Comparison of ENCODE assay signal across 13 cellular contexts in the genomic region with DNA sequence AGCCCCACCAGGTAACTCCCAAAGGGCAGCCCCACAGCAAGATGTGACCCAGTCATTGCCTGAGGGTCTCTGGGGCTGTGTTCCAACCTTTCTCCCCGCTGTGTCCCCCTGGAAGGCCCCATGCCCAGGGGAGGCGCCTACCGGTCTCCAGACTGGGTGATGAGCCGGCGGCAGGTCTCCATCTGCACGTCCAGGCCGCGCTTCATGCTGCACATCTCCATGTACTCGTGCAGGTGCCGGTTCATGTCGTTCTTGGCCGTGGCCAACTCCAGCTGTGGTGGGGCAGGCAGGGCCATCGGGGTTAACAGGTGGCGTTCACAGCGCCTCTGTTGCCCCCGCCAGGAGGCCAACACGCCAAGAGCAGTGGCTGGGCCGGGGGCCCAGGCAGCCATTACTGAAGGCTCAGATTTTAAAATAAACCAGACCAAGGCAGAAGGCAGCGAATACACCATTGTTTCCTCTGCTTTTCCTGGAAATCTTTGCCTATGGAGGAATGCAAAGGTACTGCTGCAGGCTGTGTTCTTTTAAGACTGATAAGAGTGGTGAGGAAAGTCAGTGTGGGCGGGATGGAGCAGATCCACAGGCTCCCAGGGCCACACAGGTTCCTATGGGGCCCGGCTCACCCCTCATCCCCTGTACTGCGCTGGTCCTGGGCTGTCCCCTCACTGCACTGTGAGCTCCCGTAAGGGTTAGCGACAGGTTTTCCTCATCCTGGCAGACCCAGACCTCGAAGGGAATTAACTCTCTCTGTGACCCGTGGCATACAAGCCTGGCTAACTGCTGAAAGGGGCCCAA. TPM values are rescaled to one million over a fixed set of nuclear protein-coding genes. Genes with fewer than 3 reads are reported as not detected.
DNase-seq lines count a peak whose midpoint lies in the region; ATAC-seq and TF ChIP-seq lines count a peak whose summit lies in the region.
"Had no signal": no experiment of that assay in that cellular context is flagged by ENCODE, and none has a peak within 500 bp of the region (broad histone marks: within the 10 kb centered on the region; RNA-seq: fewer than 3 reads in every experiment).

No MANE protein-coding gene starts in this region.

- no peaks in the 10 kb centered on the region for H3K27me3 Mint-ChIP-seq in activated naive CD4-positive, alpha-beta T cell treated with anti-CD3 and anti-CD28 coated beads, Interleukin-2, amount 50 U/mL, for 24 hours
- peaks cover 4% of the 10 kb centered on the region for H3K27me3 Mint-ChIP-seq in type B pancreatic cell

- no peaks in the 10 kb centered on the region for H3K9me3 Mint-ChIP-seq in activated naive CD4-positive, alpha-beta T cell treated with anti-CD3 and anti-CD28 coated beads, Interleukin-2, amount 50 U/mL, for 24 hours
- H3K9me3 Mint-ChIP-seq in type B pancreatic cell = no peaks in the 10 kb centered on the region

- H3K27ac ChIP-seq in mammary epithelial cell (ENCODE audit: insufficient read depth, low read depth, low read length) = peak overlapping the region; percentile 64

- peaks cover 42% of the 10 kb centered on the region for H3K4me1 Mint-ChIP-seq in activated naive CD4-positive, alpha-beta T cell treated with anti-CD3 and anti-CD28 coated beads, Interleukin-2, amount 50 U/mL, for 24 hours
- H3K4me1 Mint-ChIP-seq in type B pancreatic cell (ENCODE audit: unreplicated experiment) = peaks cover 37% of the 10 kb centered on the region

- H3K36me3 ChIP-seq in mammary epithelial cell (ENCODE audit: insufficient read depth, low read length) (peaks cover 9% of the 10 kb centered on the region), mucosa of stomach (ENCODE audit: control insufficient read depth, insufficient read depth, low read length) (peaks cover 22% of the 10 kb centered on the region)

- in situ Hi-C loops in mammary epithelial cell (cut with MboI; ENCODE audit: low sequenced_read_pairs in 2 of 2) = loop anchor here (10.0 kb wide), 1 partner anchor 117 kb away; no protein-coding TSS in a partner anchor

- H3K4me3 ChIP-seq in mammary epithelial cell (replicated peaks in 1 of 3; ENCODE audit: insufficient read depth in 1 of 3, low read depth in 2 of 3, low read length in 3 of 3) (no peak overlapping the region), mucosa of stomach (ENCODE audit: low read length) (no peak overlapping the region)

- WGBS in mammary epithelial cell (ENCODE audit: low coverage, missing lambda C conversion rate) = 95% methylated on average over 23 of the region's 26 CpGs

- H3K9me3 ChIP-seq in mammary epithelial cell (replicated peaks; ENCODE audit: insufficient read depth, low read length) = no peaks in the 10 kb centered on the region
- no peaks in the 10 kb centered on the region for H3K9me3 ChIP-seq in mucosa of stomach (ENCODE audit: control insufficient read depth, low read length)
- H3K9me3 ChIP-seq: BE2C had no signal

- H3K4me1 ChIP-seq in mammary epithelial cell (ENCODE audit: insufficient read depth, low read length) (peaks cover 37% of the 10 kb centered on the region), mucosa of stomach (ENCODE audit: control insufficient read depth, insufficient read depth, low read length) (peaks cover 48% of the 10 kb centered on the region)

- no peak overlapping the region for H3K4me2 ChIP-seq in mammary epithelial cell (ENCODE audit: insufficient read depth, low read depth, low read length)

- dilution Hi-C loops in mammary epithelial cell (cut with HindIII; ENCODE audit: low sequenced_read_pairs) = no loop called here

- no peak for DNase-seq in activated naive CD4-positive, alpha-beta T cell treated with Interleukin-2 at 50 U/mL for 16 hours
- DNase-seq in mammary epithelial cell = no peak
- DNase-seq in type B pancreatic cell (ENCODE audit: extremely low spot score, unreplicated experiment) = no peak
- DNase-seq in NCI-H1105 treated with DMSO at 0.1 percent for 48 hours (lab: John Stamatoyannopoulos, UW) = no peak
- DNase-seq: BE2C; NCI-H2029; SIG-M5; stimulated activated CD4-positive, alpha-beta T cell treated with anti-CD3 and anti-CD28 coated beads, Interleukin-1b, Interleukin-23, amount 100 ng/mL, for 48 hours had no signal

- TF ChIP-seq CTCF in mammary epithelial cell (conservative IDR thresholded peaks at IDR 0.05 in 1 of 2, IDR thresholded peaks at IDR 0.05 in 1 of 2; ENCODE audit: extremely low read depth in 1 of 2, insufficient read depth in 1 of 2, low read depth in 1 of 2, low read length in 2 of 2) = no peak
- no peak for TF ChIP-seq CTCF in type B pancreatic cell (conservative IDR thresholded peaks at IDR 0.05)

- peaks cover 10% of the 10 kb centered on the region for H3K36me3 Mint-ChIP-seq in activated naive CD4-positive, alpha-beta T cell treated with anti-CD3 and anti-CD28 coated beads, Interleukin-2, amount 50 U/mL, for 24 hours
- H3K36me3 Mint-ChIP-seq in type B pancreatic cell = peaks cover 26% of the 10 kb centered on the region

- intact Hi-C loops in mammary epithelial cell (cut with micrococcal nuclease) = no loop called here

- H3K9ac ChIP-seq in mammary epithelial cell (ENCODE audit: insufficient read depth, low read length) (no peak overlapping the region), mucosa of stomach (ENCODE audit: low read length) (peak overlapping the region; percentile 33)

- no peak overlapping the region for H2AFZ ChIP-seq in mammary epithelial cell (ENCODE audit: low read depth, low read length)
- H2AFZ ChIP-seq: GM23338 had no signal

- peak overlapping the region; percentile 73 for H3K27ac Mint-ChIP-seq in activated naive CD4-positive, alpha-beta T cell treated with anti-CD3 and anti-CD28 coated beads, Interleukin-2, amount 50 U/mL, for 24 hours
- peak overlapping the region; percentile 100 for H3K27ac Mint-ChIP-seq in type B pancreatic cell

- no peaks in the 10 kb centered on the region for H3K27me3 ChIP-seq in mammary epithelial cell (ENCODE audit: insufficient read depth, low read length)
- no peaks in the 10 kb centered on the region for H3K27me3 ChIP-seq in mucosa of stomach (ENCODE audit: control insufficient read depth, insufficient read depth, low read length)
- H3K27me3 ChIP-seq: BE2C had no signal

- CTCF ChIA-PET in mammary epithelial cell (lab: Charles Lee; ENCODE audit: low non-redundant PET) = no interaction called here

- ATAC-seq in HG03108 (IDR thresholded peaks at IDR 0.05; ENCODE audit: unreplicated experiment) (no peak), HG03025 (IDR thresholded peaks at IDR 0.05; ENCODE audit: low FRiP score, unreplicated experiment) (no peak)

- H3K79me2 ChIP-seq in mammary epithelial cell (ENCODE audit: insufficient read depth, low read length) = peaks cover 17% of the 10 kb centered on the region

- peaks cover 7% of the 10 kb centered on the region for H4K20me1 ChIP-seq in mammary epithelial cell (ENCODE audit: insufficient read depth, low read length)

- BruUV-seq in mammary epithelial cell (replicated peaks; lab: Mats Ljungman, UMichigan) = no TSS peak

- H3K4me3 Mint-ChIP-seq in activated naive CD4-positive, alpha-beta T cell treated with anti-CD3 and anti-CD28 coated beads, Interleukin-2, amount 50 U/mL, for 24 hours = no peak overlapping the region
- H3K4me3 Mint-ChIP-seq in type B pancreatic cell = peak overlapping the region; percentile 12

RNA-seq across cellular contexts. Expression of gene GAPDH, which starts 7.3 kb away (rescaled TPM):
- total RNA-seq in mammary epithelial cell (over 10,000 TPM in 1 of 2 donors, 1,000 to 10,000 TPM in 1; 6,493 to 13,434 TPM), type B pancreatic cell (ENCODE audit: low replicate concordance) (2,317 and 5,618 TPM in 2 replicates)
- polyA plus RNA-seq in mammary epithelial cell = 20,785 TPM
- polyA minus RNA-seq in mammary epithelial cell = 16,557 TPM

RNA-seq across cellular contexts. Expression of gene IFFO1, which starts 14.3 kb away (rescaled TPM):
- total RNA-seq in mammary epithelial cell = 1 to 10 TPM; 1.9 to 2.2 TPM
- polyA plus RNA-seq in mammary epithelial cell = 3.0 TPM
- polyA minus RNA-seq in mammary epithelial cell = 0.26 TPM
- 9.1 and 17.5 TPM in 2 replicates for total RNA-seq in type B pancreatic cell (ENCODE audit: low replicate concordance)

RNA-seq across cellular contexts. Expression of gene NOP2, which starts 26.5 kb away (rescaled TPM):
- total RNA-seq in mammary epithelial cell = 10 to 100 TPM; 29.5 to 84.2 TPM
- 62.7 TPM for polyA plus RNA-seq in mammary epithelial cell
- 80.8 TPM for polyA minus RNA-seq in mammary epithelial cell
- 60.9 and 106 TPM in 2 replicates for total RNA-seq in type B pancreatic cell (ENCODE audit: low replicate concordance)

RNA-seq across cellular contexts. Expression of gene NCAPD2, which starts 47.7 kb away (rescaled TPM):
- total RNA-seq in mammary epithelial cell = 10 to 100 TPM; 17.8 to 53.7 TPM
- polyA plus RNA-seq in mammary epithelial cell = 60.4 TPM
- polyA minus RNA-seq in mammary epithelial cell = 156 TPM
- 96.5 and 109 TPM in 2 replicates for total RNA-seq in type B pancreatic cell (ENCODE audit: low replicate concordance)

RNA-seq across cellular contexts. Expression of gene MRPL51, which starts 48.5 kb away (rescaled TPM):
- 100 to 1,000 TPM in 1 of 2 donors, 10 to 100 TPM in 1; 51.7 to 192 TPM for total RNA-seq in mammary epithelial cell
- 124 TPM for polyA plus RNA-seq in mammary epithelial cell
- 18.7 TPM for polyA minus RNA-seq in mammary epithelial cell
- total RNA-seq in type B pancreatic cell (ENCODE audit: low replicate concordance) = 213 and 396 TPM in 2 replicates
